ENCODE assay signal across 8 cellular contexts in the genomic region with DNA sequence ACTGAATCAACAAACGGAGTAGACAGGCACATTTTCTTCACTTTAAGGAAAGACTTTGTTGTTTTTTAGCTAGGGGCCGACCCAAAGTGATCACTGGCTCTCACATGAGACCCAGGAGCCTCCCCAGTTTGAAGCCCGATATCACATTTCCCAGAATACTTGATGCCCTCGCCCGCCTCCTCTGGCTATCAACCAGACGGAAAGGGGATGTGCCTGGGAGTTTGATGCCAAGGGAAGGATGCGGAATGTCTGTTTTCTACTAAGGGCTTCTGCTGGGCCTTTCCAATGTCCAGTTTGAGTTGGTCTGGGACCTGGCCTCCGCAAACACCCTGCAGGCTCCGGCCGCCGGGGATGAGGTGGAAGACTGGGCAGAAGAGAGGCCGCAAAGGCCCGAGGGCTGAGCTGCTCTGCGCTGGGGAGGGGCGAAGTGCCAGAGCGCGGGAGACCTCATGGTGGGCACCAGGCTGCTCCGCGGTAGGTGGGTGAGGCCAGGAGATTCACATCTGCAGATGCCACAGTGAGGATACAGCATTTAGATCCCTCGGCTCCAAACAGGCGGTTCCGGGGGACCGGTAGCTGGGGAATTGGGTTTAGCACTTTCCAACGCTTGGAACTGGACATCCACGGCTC. TPM values are rescaled to one million over a fixed set of nuclear protein-coding genes. Genes with fewer than 3 reads are reported as not detected.
DNase-seq lines count a peak whose midpoint lies in the region; ATAC-seq and TF ChIP-seq lines count a peak whose summit lies in the region.

No MANE protein-coding gene starts in this region.

- H3K4me3 ChIP-seq in Panc1 (ENCODE audit: low read depth in 2 of 2, low read length in 2 of 2): peak overlapping the region; percentile 79 to 85
- H3K4me3 ChIP-seq in epithelial cell of proximal tubule (ENCODE audit: low read depth, low read length): peak overlapping the region; percentile 85

- ATAC-seq in activated CD8-positive, alpha-beta memory T cell treated with anti-CD3 and anti-CD28 coated beads, Interleukin-2, amount 10 ng/mL, durations not matched to agents 7 days and 5 days: peak; percentile 25
- ATAC-seq in Panc1 (peak; percentile 53), omental fat pad (ENCODE audit: low FRiP score) (peak; percentile 23), GM21360 (IDR thresholded peaks at IDR 0.05; ENCODE audit: unreplicated experiment) (no peak), HG02885 (IDR thresholded peaks at IDR 0.05; ENCODE audit: poor library complexity, unreplicated experiment) (no peak), GM19035 (IDR thresholded peaks at IDR 0.05; ENCODE audit: unreplicated experiment) (no peak)

- intact Hi-C loops in Panc1 (cut with micrococcal nuclease; ENCODE audit: unreplicated experiment): no loop called here

- BruUV-seq in Panc1 (replicated peaks; lab: Mats Ljungman, UMichigan): no TSS peak

- peaks cover 25% of the 10 kb centered on the region for H3K4me1 Mint-ChIP-seq in activated CD8-positive, alpha-beta memory T cell treated with anti-CD3 and anti-CD28 coated beads, Interleukin-2, amount 10 ng/mL, durations not matched to agents 7 days and 5 days

- peaks cover 11% of the 10 kb centered on the region for H3K27me3 Mint-ChIP-seq in activated CD8-positive, alpha-beta memory T cell treated with anti-CD3 and anti-CD28 coated beads, Interleukin-2, amount 10 ng/mL, durations not matched to agents 7 days and 5 days

- H3K36me3 Mint-ChIP-seq in activated CD8-positive, alpha-beta memory T cell treated with anti-CD3 and anti-CD28 coated beads, Interleukin-2, amount 10 ng/mL, durations not matched to agents 7 days and 5 days: no peaks in the 10 kb centered on the region

- TF ChIP-seq CTCF in Panc1 (IDR thresholded peaks at IDR 0.05): no peak
- no peak for TF ChIP-seq CTCF in epithelial cell of proximal tubule (conservative IDR thresholded peaks at IDR 0.05; ENCODE audit: low read depth, low read length)
- TF ChIP-seq CTCF in omental fat pad (IDR thresholded peaks at IDR 0.05): no peak

- H3K27ac Mint-ChIP-seq in activated CD8-positive, alpha-beta memory T cell treated with anti-CD3 and anti-CD28 coated beads, Interleukin-2, amount 10 ng/mL, durations not matched to agents 7 days and 5 days: peak overlapping the region; percentile 67

- no peaks in the 10 kb centered on the region for H3K9me3 ChIP-seq in Panc1 (ENCODE audit: control insufficient read depth, insufficient read depth, low read depth, low read length)

- no peaks in the 10 kb centered on the region for H3K9me3 Mint-ChIP-seq in activated CD8-positive, alpha-beta memory T cell treated with anti-CD3 and anti-CD28 coated beads, Interleukin-2, amount 10 ng/mL, durations not matched to agents 7 days and 5 days (ENCODE audit: low read depth)

- CTCF ChIA-PET in activated CD8-positive, alpha-beta memory T cell treated with anti-CD3 and anti-CD28 coated beads, Interleukin-2, amount 10 ng/mL, durations not matched to agents 7 days and 5 days (lab: Charles Lee): interaction anchor here (0.8 to 2.5 kb wide), 5 partner anchors 10 to 62 kb away, joined by 3 to 16 read pairs (median 4); no protein-coding TSS in a partner anchor
- CTCF ChIA-PET in Panc1 (lab: Charles Lee): no interaction called here

- POLR2A ChIA-PET in Panc1 (lab: Charles Lee): no interaction called here

- no peak for DNase-seq in activated CD8-positive, alpha-beta memory T cell treated with anti-CD3 and anti-CD28 coated beads, Interleukin-2, amount 10 ng/mL, durations not matched to agents 7 days and 5 days
- DNase-seq in activated CD8-positive, alpha-beta memory T cell treated with anti-CD3 and anti-CD28 coated beads, Interleukin-2, amount 50 U/mL, for 4 hours: no peak
- DNase-seq in Panc1 (ENCODE audit: low read depth, low spot score) (no peak), epithelial cell of proximal tubule (ENCODE audit: low read depth) (no peak), omental fat pad (ENCODE audit: low spot score) (no peak)

- no peaks in the 10 kb centered on the region for H3K36me3 ChIP-seq in Panc1 (ENCODE audit: control insufficient read depth, insufficient read depth, low read length)

- peaks cover 10% of the 10 kb centered on the region for H3K4me1 ChIP-seq in Panc1 (ENCODE audit: control insufficient read depth, insufficient read depth, low read length)

- H3K27me3 ChIP-seq in Panc1 (ENCODE audit: control insufficient read depth, insufficient read depth, low read length): no peaks in the 10 kb centered on the region

- in situ Hi-C loops in Panc1 (cut with HindIII; ENCODE audit: low pct_unique_long_range_greater_than_20kb, low sequenced_read_pairs): no loop called here

- H3K4me3 Mint-ChIP-seq in activated CD8-positive, alpha-beta memory T cell treated with anti-CD3 and anti-CD28 coated beads, Interleukin-2, amount 10 ng/mL, durations not matched to agents 7 days and 5 days: peak overlapping the region; percentile 81

- H3K27ac ChIP-seq in Panc1 (ENCODE audit: low read length): peak overlapping the region; percentile 48; the same call in 1 of the 2 replicates

RNA-seq across cellular contexts. Expression of a gene that starts 0.5 kb away (rescaled TPM):
- total RNA-seq in activated CD8-positive, alpha-beta memory T cell treated with anti-CD3 and anti-CD28 coated beads, Interleukin-2, amount 10 ng/mL, durations not matched to agents 7 days and 5 days: 1 to 10 TPM; 1.6 to 2.1 TPM
- total RNA-seq in Panc1 (2021; ENCODE audit: unreplicated experiment) (5.2 TPM), epithelial cell of proximal tubule (1.1 and 5.9 TPM in 2 replicates), omental fat pad (1 to 10 TPM in 2 of 4 donors, under 1 TPM in 2; 0.36 to 1.8 (median 1.1) TPM)
- polyA plus RNA-seq in Panc1 (2012; ENCODE audit: insufficient read length): 2.4 TPM

RNA-seq across cellular contexts. Expression of a gene that starts 36.4 kb away (rescaled TPM):
- 100 to 1,000 TPM; 217 to 221 TPM for total RNA-seq in activated CD8-positive, alpha-beta memory T cell treated with anti-CD3 and anti-CD28 coated beads, Interleukin-2, amount 10 ng/mL, durations not matched to agents 7 days and 5 days
- total RNA-seq in Panc1 (2021; ENCODE audit: unreplicated experiment): 228 TPM
- 144 TPM for polyA plus RNA-seq in Panc1 (2012; ENCODE audit: insufficient read length)
- total RNA-seq in epithelial cell of proximal tubule: 176 and 187 TPM in 2 replicates
- 100 to 1,000 TPM; 220 to 320 (median 295) TPM for total RNA-seq in omental fat pad

Comparison
In these comparisons a context has a peak if more than half of its experiments do, and no peak if none do; other contexts are left out.
1. ATAC-seq: peak in activated CD8-positive, alpha-beta memory T cell treated with anti-CD3 and anti-CD28 coated beads, Interleukin-2, amount 10 ng/mL, durations not matched to agents 7 days and 5 days (single experiment), Panc1 (single experiment) and omental fat pad (single experiment); none in GM21360 (single experiment), HG02885 (single experiment) and GM19035 (single experiment).